8 cellular contexts compared by ENCODE assay signal in the genomic region with DNA sequence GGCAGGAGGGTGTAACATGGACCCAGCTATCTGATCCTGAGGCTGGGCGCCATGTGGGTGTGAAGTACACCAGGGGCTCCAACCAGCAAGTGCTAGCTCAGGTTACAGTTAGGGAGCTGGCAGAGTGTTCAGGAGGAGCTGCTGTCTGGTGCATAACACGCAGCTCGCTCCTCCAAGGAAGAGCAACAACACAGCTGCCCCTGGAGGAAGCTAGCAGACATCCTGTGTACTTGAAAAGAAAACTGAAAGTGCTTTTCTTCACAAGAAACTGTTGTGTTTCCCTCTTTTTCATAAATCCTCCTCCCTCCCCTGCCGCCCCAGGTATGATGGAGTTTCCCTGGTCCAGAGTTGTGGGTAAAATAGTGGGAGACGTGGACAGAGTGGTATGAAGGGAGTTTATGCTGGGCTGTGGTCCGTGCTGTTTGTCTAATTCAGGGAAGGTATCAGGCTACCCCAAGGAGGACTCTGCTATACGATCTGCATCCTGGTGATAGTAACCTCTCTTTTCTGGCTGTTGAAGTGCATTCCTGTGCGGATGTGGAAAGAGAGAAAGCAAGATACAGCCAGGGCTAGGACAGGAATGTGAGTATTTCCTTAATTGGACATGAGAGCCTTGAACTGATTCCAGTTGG.
DNase-seq lines count a peak whose midpoint lies in the region; ATAC-seq lines count a peak whose summit lies in the region.

No MANE protein-coding gene starts in this region.

- DNase-seq in NCI-H128 (lab: John Stamatoyannopoulos, UW; ENCODE audit: unreplicated experiment): peak; percentile 35
- DNase-seq in activated CD8-positive, alpha-beta memory T cell treated with anti-CD3 and anti-CD28 coated beads, Interleukin-2, amount 50 U/mL, for 48 hours: peak; percentile 60
- peak; percentile 54 for DNase-seq in fibroblast of the conjunctiva (ENCODE audit: low read depth)
- DNase-seq in pons (ENCODE audit: low spot score): peak; percentile 35
- DNase-seq in NCI-H2227 (lab: John Stamatoyannopoulos, UW; ENCODE audit: unreplicated experiment): no peak

- ATAC-seq in GM21717 (IDR thresholded peaks at IDR 0.05; ENCODE audit: unreplicated experiment) (peak; percentile 47), GM18868 (IDR thresholded peaks at IDR 0.05; ENCODE audit: unreplicated experiment) (no peak)

- H3K4me3 ChIP-seq in GM08714 (ENCODE audit: low read length): peak overlapping the region; percentile 63; the same call in 1 of the 2 replicates
